8 cellular contexts compared by ENCODE assay signal in genomic region chr1:203006948-203007871, GRCh38. TPM values are rescaled to one million over a fixed set of nuclear protein-coding genes. Genes with fewer than 3 reads are reported as not detected.
DNase-seq lines count a peak whose midpoint lies in the region; ATAC-seq and TF ChIP-seq lines count a peak whose summit lies in the region.

Gene TMEM183A, plus strand, starts transcription at chr1:203007374. Its CDS starts 92 bp downstream, at chr1:203007466.

- no peak for TF ChIP-seq CTCF in PC-9 (conservative IDR thresholded peaks at IDR 0.05)
- no peak for TF ChIP-seq CTCF in epithelial cell of proximal tubule (conservative IDR thresholded peaks at IDR 0.05; ENCODE audit: low read depth, low read length)

- peaks cover 42% of the 10 kb centered on the region for H3K79me2 ChIP-seq in PC-9 (ENCODE audit: low read depth)

- peak within 1 kb of the TSS; percentile 84 for H3K4me2 ChIP-seq in PC-9

- CTCF ChIA-PET in PC-9 (lab: Charles Lee): interaction anchor here (0.6 to 0.8 kb wide), 5 partner anchors 23 to 913 kb away, joined by 3 to 13 read pairs (median 4); no protein-coding TSS in a partner anchor

- H3K4me1 ChIP-seq in PC-9 (replicated peaks; ENCODE audit: insufficient read depth): peaks cover 13% of the 10 kb centered on the region; the same call in 1 of the 2 replicates

- H3K27ac ChIP-seq in PC-9: peak within 1 kb of the TSS; percentile 88

- H2AFZ ChIP-seq in PC-9: peak within 1 kb of the TSS; percentile 87

- intact Hi-C loops in PC-9 (cut with micrococcal nuclease; ENCODE audit: unreplicated experiment): no loop called here

- peaks cover 22% of the 10 kb centered on the region for H3F3A ChIP-seq in PC-9 (ENCODE audit: insufficient read depth, low read depth)

- BruUV-seq in PC-9 (replicated peaks; lab: Mats Ljungman, UMichigan): no TSS peak

- POLR2A ChIA-PET in PC-9 (lab: Charles Lee; ENCODE audit: unreplicated experiment): interaction anchor here (0.6 to 0.7 kb wide), 8 partner anchors 50 to 1497 kb away, joined by 3 to 10 read pairs (median 5); partner anchors contain the start of gene PCAT6

- H3K36me3 ChIP-seq in PC-9 (ENCODE audit: low read depth): peaks cover 29% of the 10 kb centered on the region

- H3K27me3 ChIP-seq in PC-9 (ENCODE audit: insufficient read depth, low read depth): no peaks in the 10 kb centered on the region

- peaks cover 6% of the 10 kb centered on the region; the same call in 1 of the 2 replicates for H4K20me1 ChIP-seq in PC-9 (ENCODE audit: insufficient read depth)

- peak within 1 kb of the TSS; percentile 98 for H3K4me3 ChIP-seq in Jurkat, Clone E6-1 (ENCODE audit: low read length)
- H3K4me3 ChIP-seq in PC-9: peak within 1 kb of the TSS; percentile 69
- H3K4me3 ChIP-seq in epithelial cell of proximal tubule (ENCODE audit: low read depth, low read length): peak within 1 kb of the TSS; percentile 82

- peak; percentile 92 for DNase-seq in DMS114 treated with DMSO at 0.1 percent for 48 hours (lab: John Stamatoyannopoulos, UW; ENCODE audit: unreplicated experiment)
- DNase-seq in Jurkat, Clone E6-1 (ENCODE audit: low read depth, low spot score): peak; percentile 95
- peak; percentile 90 to 94 for DNase-seq in PC-9
- DNase-seq in activated T-cell treated with anti-CD3 and anti-CD28 coated beads, Interleukin-2, amount 50 U/mL, for 1 hour: peak; percentile 92
- DNase-seq in epithelial cell of proximal tubule (ENCODE audit: low read depth): peak; percentile 77
- DNase-seq in mucosa of gallbladder (ENCODE audit: low spot score): peak; percentile 97
- DNase-seq in stimulated activated CD8-positive, alpha-beta memory T cell treated with anti-CD3 and anti-CD28 coated beads, Interleukin-4, amount 100 ng/mL, for 4 hours (ENCODE audit: low read depth in 2 of 2, low spot score in 1 of 2): peak; percentile 88 to 91

- no peaks in the 10 kb centered on the region for H3K9me2 ChIP-seq in PC-9 (ENCODE audit: insufficient read depth)

- H3K9me3 ChIP-seq in PC-9 (ENCODE audit: insufficient read depth, low read depth): no peaks in the 10 kb centered on the region

- ATAC-seq in GM21576 (IDR thresholded peaks at IDR 0.05; ENCODE audit: unreplicated experiment): peak; percentile 88

RNA-seq across cellular contexts. Expression of gene TMEM183A, which starts in this region (rescaled TPM):
- 74.9 TPM for polyA plus RNA-seq in Jurkat, Clone E6-1 (2012; ENCODE audit: insufficient read depth, insufficient read length)
- total RNA-seq in PC-9 (2021) (53.5 and 63.1 TPM in 2 replicates), epithelial cell of proximal tubule (79.2 and 80.5 TPM in 2 replicates), mucosa of gallbladder (46.3 TPM)

Comparison
In these comparisons a context has a peak if more than half of its experiments do, and no peak if none do; other contexts are left out.
1. Peak in every context shown above with its lines: DNase-seq, ATAC-seq, H3K4me3 ChIP-seq and H3K27ac ChIP-seq.